Comparison of ENCODE assay signal across 10 cellular contexts in the genomic region with DNA sequence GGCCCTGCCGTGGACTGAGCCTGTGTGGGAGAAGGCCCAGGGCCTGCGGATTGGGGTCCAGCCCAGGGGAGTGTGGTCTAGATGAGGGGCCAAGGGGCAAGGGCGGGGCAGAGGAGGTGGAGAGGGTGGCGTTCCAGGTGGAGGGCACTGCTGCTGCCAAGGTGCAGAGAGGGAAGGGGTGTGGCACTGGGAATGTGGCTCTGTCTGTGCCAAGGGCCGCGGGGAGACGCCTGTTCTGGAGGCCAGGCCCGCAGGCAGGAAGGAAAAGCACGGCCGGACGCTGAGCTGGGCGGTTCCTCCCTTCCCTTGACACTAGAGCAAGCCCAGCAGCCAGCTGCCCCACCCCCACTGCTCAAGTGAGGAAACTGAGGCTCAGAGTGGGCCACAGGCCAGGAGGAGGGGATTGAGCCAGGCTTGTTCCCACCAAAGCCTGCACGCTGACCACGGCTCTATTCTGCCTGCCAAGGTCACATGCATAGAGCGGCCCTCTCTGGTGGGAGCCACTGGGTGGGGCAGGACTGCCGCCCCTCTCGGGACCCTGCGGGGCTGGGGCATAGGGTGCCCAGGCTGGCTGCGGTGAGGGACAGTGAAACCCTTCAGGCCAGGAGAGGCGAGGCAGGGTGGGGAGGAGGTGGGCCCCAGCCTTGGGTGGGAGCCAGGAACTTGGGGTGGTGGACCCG. TPM values are rescaled to one million over a fixed set of nuclear protein-coding genes. Genes with fewer than 3 reads are reported as not detected.
A peak's percentile ranks its signal among the peaks of the same experiment; 100 is the strongest.
DNase-seq lines count a peak whose midpoint lies in the region; ATAC-seq, FAIRE-seq and TF ChIP-seq lines count a peak whose summit lies in the region.
"Had no signal": no experiment of that assay in that cellular context is flagged by ENCODE, and none has a peak within 500 bp of the region (broad histone marks: within the 10 kb centered on the region; RNA-seq: fewer than 3 reads in every experiment).

No MANE protein-coding gene starts in this region.

- no peak overlapping the region for H3K23ac ChIP-seq in H1 (ENCODE audit: insufficient read length)

- H3K36me3 ChIP-seq in Peyer's patch, result no peaks in the 10 kb centered on the region
- no peaks in the 10 kb centered on the region for H3K36me3 ChIP-seq in H1 (ENCODE audit: control insufficient read depth in 2 of 4, insufficient read depth in 4 of 4, low read length in 3 of 4)
- no peaks in the 10 kb centered on the region for H3K36me3 ChIP-seq in transverse colon
- no peaks in the 10 kb centered on the region for H3K36me3 ChIP-seq in effector memory CD4-positive, alpha-beta T cell (ENCODE audit: control insufficient read depth, insufficient read depth, low read length)

- H3K27me3 ChIP-seq in Peyer's patch (no peaks in the 10 kb centered on the region), H1 (replicated peaks in 1 of 4; ENCODE audit: control insufficient read depth in 3 of 4, extremely low read depth in 1 of 4, insufficient read depth in 3 of 4, low read length in 3 of 4) (no peaks in the 10 kb centered on the region), transverse colon (no peaks in the 10 kb centered on the region)
- no peaks in the 10 kb centered on the region for H3K27me3 ChIP-seq in effector memory CD4-positive, alpha-beta T cell (replicated peaks; ENCODE audit: control insufficient read depth, insufficient read depth, low read length, poor library complexity, severe bottlenecking)

- no peak overlapping the region for H3K56ac ChIP-seq in H1 (replicated peaks; ENCODE audit: insufficient read length, low read depth, low read length)

- H2AK5ac ChIP-seq in H1 (ENCODE audit: low read depth, low read length), result no peak overlapping the region

- no peak overlapping the region for H3K4me2 ChIP-seq in H1 (ENCODE audit: insufficient read depth in 1 of 2, low read depth in 2 of 2, low read length in 2 of 2)

- H3K9ac ChIP-seq in H1 (replicated peaks in 1 of 4; ENCODE audit: extremely low read depth in 1 of 4, low read depth in 3 of 4, low read length in 3 of 4), result no peak overlapping the region

- H3K27ac ChIP-seq in Peyer's patch (peak overlapping the region; percentile 74 to 94 (median 81)), H1 (ENCODE audit: low read depth, low read length) (no peak overlapping the region), transverse colon (peak overlapping the region; percentile 81 to 82 (median 82))
- H3K27ac ChIP-seq in effector memory CD4-positive, alpha-beta T cell (ENCODE audit: insufficient read depth, low read length, poor library complexity, severe bottlenecking), result no peak overlapping the region

- H3K4me3 ChIP-seq in Peyer's patch (peak overlapping the region in 1 of 4 donors; percentile 28), H1 (ENCODE audit: extremely low read depth in 1 of 4, insufficient read depth in 2 of 4, low read depth in 3 of 4, low read length in 4 of 4) (no peak overlapping the region), transverse colon (no peak overlapping the region)
- no peak overlapping the region for H3K4me3 ChIP-seq in effector memory CD4-positive, alpha-beta T cell (ENCODE audit: insufficient read depth, low read depth, low read length, poor library complexity, severe bottlenecking)

- POLR2A ChIA-PET in H1 (lab: Charles Lee; ENCODE audit: partially characterized antibody), result interaction anchor here (1.5 to 1.7 kb wide), 2 partner anchors 12 to 43 kb away, joined by 4 to 6 read pairs; no protein-coding TSS in a partner anchor

- H3K23me2 ChIP-seq in H1 (ENCODE audit: low read depth, low read length), result no peaks in the 10 kb centered on the region

- H4K91ac ChIP-seq in H1 (replicated peaks; ENCODE audit: insufficient read length, low read length), result peak overlapping the region; percentile 85

- CTCF ChIA-PET in H1 (lab: Charles Lee; ENCODE audit: partially characterized antibody), result interaction anchor here (0.7 kb wide), 1 partner anchor 9 kb away, joined by 3 read pairs; no protein-coding TSS in a partner anchor

- DNase-seq in Peyer's patch (peak in 2 of 3 donors; percentile 94 to 95), H1 (ENCODE audit: low read depth in 1 of 2, low spot score in 2 of 2) (no peak), lung microvascular endothelial cell (ENCODE audit: low read depth in 2 of 2) (peak; percentile 53 to 57), transverse colon (peak; percentile 92), NCI-H345 (lab: John Stamatoyannopoulos, UW) (no peak)
- no peak for DNase-seq in effector memory CD4-positive, alpha-beta T cell
- DNase-seq: activated CD8-positive, alpha-beta T cell treated with anti-CD3 and anti-CD28 coated beads for 36 hours; mesendoderm; NCI-H446 had no signal

- H3K18ac ChIP-seq in H1 (ENCODE audit: extremely low read depth, low read length), result no peak overlapping the region; the same call in 1 of the 2 replicates

- H3K4me1 ChIP-seq in Peyer's patch (peaks cover 29 to 85% (median 45%) of the 10 kb centered on the region in 4 donors), H1 (replicated peaks in 1 of 4; ENCODE audit: control insufficient read depth in 3 of 4, insufficient read depth in 4 of 4, low read length in 3 of 4) (peaks cover 0 to 14% (median 6%) of the 10 kb centered on the region in 4 experiments; a peak in 5 of 7 replicates), transverse colon (peaks cover 44 to 80% (median 59%) of the 10 kb centered on the region in 4 donors)
- peaks cover 11% of the 10 kb centered on the region for H3K4me1 ChIP-seq in effector memory CD4-positive, alpha-beta T cell (ENCODE audit: control insufficient read depth, insufficient read depth, low read length, poor library complexity, severe bottlenecking)

- TF ChIP-seq CTCF in Peyer's patch (IDR thresholded peaks at IDR 0.05), result no peak
- no peak for TF ChIP-seq CTCF in H1 (IDR thresholded peaks at IDR 0.05; ENCODE audit: control extremely low read depth in 1 of 3, insufficient read depth in 1 of 3, low read depth in 1 of 3, low read length in 3 of 3)
- TF ChIP-seq CTCF in transverse colon (IDR thresholded peaks at IDR 0.05), result no peak

- H2BK12ac ChIP-seq in H1 (ENCODE audit: low read depth, low read length), result no peak overlapping the region

- H4K5ac ChIP-seq in H1 (ENCODE audit: insufficient read length, low read depth, low read length), result no peak overlapping the region

- H3K4ac ChIP-seq in H1 (replicated peaks; ENCODE audit: insufficient read length, low read depth, low read length), result no peak overlapping the region

- no peak overlapping the region for H2BK20ac ChIP-seq in H1 (ENCODE audit: low read length)

- no peak overlapping the region for H3K14ac ChIP-seq in H1 (ENCODE audit: insufficient read length)

- TF ChIP-seq RAD21 in H1 (IDR thresholded peaks at IDR 0.05 in 1 of 2, conservative IDR thresholded peaks at IDR 0.05 in 1 of 2; ENCODE audit: low read depth in 2 of 2, low read length in 2 of 2), result no peak

- in situ Hi-C loops in transverse colon (cut with MboI; ENCODE audit: low pct_ligation_motif_present in 1 of 4, low pct_unique_long_range_greater_than_20kb in 1 of 4, low sequenced_read_pairs in 3 of 4), result no loop called here

- WGBS in H1 (ENCODE audit: extremely low coverage in 1 of 2, insufficient coverage in 1 of 2, insufficient read length in 1 of 2, insufficient replicate concordance in 2 of 2, low coverage in 1 of 2, low lambda C conversion rate in 2 of 2, missing lambda C conversion rate in 1 of 2), 2 experiments, result 91% methylated on average over 10 of the region's 21 CpGs; no CpG with 5 or more reads in 1 of the 2 experiments
- 25 to 73% methylated on average over 2 to 21 of the region's 21 CpGs for WGBS in transverse colon (ENCODE audit: low coverage in 1 of 2), 2 donors

- no peak overlapping the region for H2BK5ac ChIP-seq in H1 (ENCODE audit: low read depth, low read length)

- intact Hi-C loops in transverse colon (cut with DNase I; ENCODE audit: low total_unique reads), result no loop called here

- H2BK120ac ChIP-seq in H1 (replicated peaks; ENCODE audit: low read depth, low read length), result no peak overlapping the region

- no peaks in the 10 kb centered on the region for H3K79me1 ChIP-seq in H1 (ENCODE audit: low read depth, low read length)

- no peaks in the 10 kb centered on the region for H3K9me3 ChIP-seq in Peyer's patch
- no peaks in the 10 kb centered on the region for H3K9me3 ChIP-seq in H1 (ENCODE audit: insufficient read depth in 2 of 2, low read depth in 1 of 2, low read length in 1 of 2)
- H3K9me3 ChIP-seq in transverse colon, result no peaks in the 10 kb centered on the region
- no peaks in the 10 kb centered on the region for H3K9me3 ChIP-seq in effector memory CD4-positive, alpha-beta T cell (ENCODE audit: control insufficient read depth, low read length)

- no peak overlapping the region for H2BK15ac ChIP-seq in H1 (ENCODE audit: low read length)

- TF ChIP-seq POLR2A in Peyer's patch (IDR thresholded peaks at IDR 0.05) (peak; percentile 13 to 59), H1 (IDR thresholded peaks at IDR 0.05; ENCODE audit: control extremely low read depth in 1 of 2, low read depth in 2 of 2, low read length in 2 of 2) (no peak), transverse colon (IDR thresholded peaks at IDR 0.05) (no peak)

- ATAC-seq in HG03025 (IDR thresholded peaks at IDR 0.05; ENCODE audit: low FRiP score, unreplicated experiment), result no peak
- ATAC-seq: activated CD8-positive, alpha-beta T cell treated with anti-CD3 and anti-CD28 coated beads for 36 hours had no signal

- no peaks in the 10 kb centered on the region for H3K79me2 ChIP-seq in H1 (ENCODE audit: control insufficient read depth in 1 of 2, insufficient read depth in 2 of 2, low read length in 2 of 2)

- FAIRE-seq in H1 (lab: Jason Lieb, UNC), result no peak

- no peak overlapping the region for H2AFZ ChIP-seq in H1 (ENCODE audit: low read length)

- no peak overlapping the region for H4K8ac ChIP-seq in H1 (ENCODE audit: extremely low read depth, insufficient read depth, low read length)

- TF ChIP-seq EP300 in H1 (IDR thresholded peaks at IDR 0.05; ENCODE audit: borderline replicate concordance in 1 of 2, low read depth in 2 of 2, low read length in 2 of 2) (no peak), transverse colon (IDR thresholded peaks at IDR 0.05; ENCODE audit: low read depth) (no peak)

- peaks cover 0 to 3% of the 10 kb centered on the region in 2 experiments for H4K20me1 ChIP-seq in H1 (replicated peaks in 1 of 2; ENCODE audit: control insufficient read depth in 1 of 2, insufficient read depth in 2 of 2, low read length in 2 of 2)

RNA-seq across cellular contexts. Expression of a gene that starts 13.0 kb away (rescaled TPM):
- total RNA-seq in Peyer's patch (100 to 1,000 TPM in 2 of 4 donors, 10 to 100 TPM in 2; 54.8 to 208 (median 102) TPM), lung microvascular endothelial cell (12.2 and 14.5 TPM in 2 replicates), transverse colon (100 to 1,000 TPM in 3 of 4 donors, 10 to 100 TPM in 1; 92.6 to 301 (median 117) TPM)
- 31.4 and 32.4 TPM in 2 replicates for total RNA-seq in H1 (2021; fragmentation: NEBNext Ultra II Directional; extraction: Animal tissue kit (Norgen Biotek cat#: 25700))
- polyA plus RNA-seq in H1 (2011; rRNA removed), result 27.4 and 45.8 TPM in 2 replicates
- polyA plus RNA-seq in H1 (2011; cell fraction: cytosol; rRNA removed), result 29.6 TPM
- 119 TPM for polyA plus RNA-seq in H1 (2011; cell fraction: nucleus; rRNA removed)
- polyA plus RNA-seq in H1 (2012, experiment 1 of 2), result 18.2 to 28.4 TPM (median 24.8 TPM) in 4 replicates
- polyA plus RNA-seq in H1 (2012, experiment 2 of 2), result 13.6 TPM
- polyA plus RNA-seq in H1 (2013, experiment 1 of 2), result 19.6 TPM
- polyA plus RNA-seq in H1 (2013, experiment 2 of 2), result 18.1 TPM
- polyA minus RNA-seq in H1 (2011; rRNA and poly(A)+ RNA removed), result 52.4 and 64.8 TPM in 2 replicates
- 25.8 TPM for polyA minus RNA-seq in H1 (2011; cell fraction: cytosol; rRNA and poly(A)+ RNA removed)
- 51.1 TPM for polyA minus RNA-seq in H1 (2011; cell fraction: nucleus; rRNA and poly(A)+ RNA removed)

RNA-seq across cellular contexts. Expression of a gene that starts 37.8 kb away (rescaled TPM):
- total RNA-seq in Peyer's patch, result 100 to 1,000 TPM; 290 to 470 (median 372) TPM
- total RNA-seq in H1 (2021; fragmentation: NEBNext Ultra II Directional; extraction: Animal tissue kit (Norgen Biotek cat#: 25700)), result 132 and 143 TPM in 2 replicates
- 113 and 219 TPM in 2 replicates for polyA plus RNA-seq in H1 (2011; rRNA removed)
- polyA plus RNA-seq in H1 (2011; cell fraction: cytosol; rRNA removed), result 94.0 TPM
- polyA plus RNA-seq in H1 (2011; cell fraction: nucleus; rRNA removed), result 253 TPM
- polyA plus RNA-seq in H1 (2012, experiment 1 of 2), result 98.4 to 131 TPM (median 126 TPM) in 4 replicates
- 79.3 TPM for polyA plus RNA-seq in H1 (2012, experiment 2 of 2)
- 150 TPM for polyA plus RNA-seq in H1 (2013, experiment 1 of 2)
- 143 TPM for polyA plus RNA-seq in H1 (2013, experiment 2 of 2)
- polyA minus RNA-seq in H1 (2011; rRNA and poly(A)+ RNA removed), result 76.5 and 77.9 TPM in 2 replicates
- polyA minus RNA-seq in H1 (2011; cell fraction: cytosol; rRNA and poly(A)+ RNA removed), result 51.5 TPM
- 72.5 TPM for polyA minus RNA-seq in H1 (2011; cell fraction: nucleus; rRNA and poly(A)+ RNA removed)
- total RNA-seq in lung microvascular endothelial cell, result 129 and 156 TPM in 2 replicates
- total RNA-seq in transverse colon, result 100 to 1,000 TPM; 218 to 392 (median 299) TPM

RNA-seq across cellular contexts. Expression of a gene that starts 49.7 kb away (rescaled TPM):
- 100 to 1,000 TPM; 135 to 255 (median 145) TPM for total RNA-seq in Peyer's patch
- 36.2 and 37.7 TPM in 2 replicates for total RNA-seq in H1 (2021; fragmentation: NEBNext Ultra II Directional; extraction: Animal tissue kit (Norgen Biotek cat#: 25700))
- polyA plus RNA-seq in H1 (2011; rRNA removed), result 23.7 and 35.7 TPM in 2 replicates
- polyA plus RNA-seq in H1 (2011; cell fraction: cytosol; rRNA removed), result 41.8 TPM
- 54.1 TPM for polyA plus RNA-seq in H1 (2011; cell fraction: nucleus; rRNA removed)
- 26.4 to 39.9 TPM (median 39.1 TPM) in 4 replicates for polyA plus RNA-seq in H1 (2012, experiment 1 of 2)
- polyA plus RNA-seq in H1 (2012, experiment 2 of 2), result 29.2 TPM
- polyA plus RNA-seq in H1 (2013, experiment 1 of 2), result 21.6 TPM
- polyA plus RNA-seq in H1 (2013, experiment 2 of 2), result 23.2 TPM
- 7.9 and 15.5 TPM in 2 replicates for polyA minus RNA-seq in H1 (2011; rRNA and poly(A)+ RNA removed)
- 13.5 TPM for polyA minus RNA-seq in H1 (2011; cell fraction: cytosol; rRNA and poly(A)+ RNA removed)
- 19.3 TPM for polyA minus RNA-seq in H1 (2011; cell fraction: nucleus; rRNA and poly(A)+ RNA removed)
- 58.4 and 70.6 TPM in 2 replicates for total RNA-seq in lung microvascular endothelial cell
- 100 to 1,000 TPM in 3 of 4 donors, 10 to 100 TPM in 1; 91.8 to 203 (median 129) TPM for total RNA-seq in transverse colon

Comparison
In these comparisons a context has a peak if more than half of its experiments do, and no peak if none do; other contexts are left out.
1. DNase-seq: peak in Peyer's patch (2 of 3), lung microvascular endothelial cell (2 of 2) and transverse colon (single experiment); none in H1 (0 of 2), effector memory CD4-positive, alpha-beta T cell (0 of 3) and NCI-H345 (single experiment).
2. H3K27ac ChIP-seq: peak in Peyer's patch (4 of 4) and transverse colon (4 of 4); none in H1 (single experiment) and effector memory CD4-positive, alpha-beta T cell (single experiment).
3. POLR2A ChIP-seq: peak in Peyer's patch (2 of 2); none in H1 (0 of 2) and transverse colon (single experiment).